Comparison of ENCODE assay signal across 14 cellular contexts in the genomic region with DNA sequence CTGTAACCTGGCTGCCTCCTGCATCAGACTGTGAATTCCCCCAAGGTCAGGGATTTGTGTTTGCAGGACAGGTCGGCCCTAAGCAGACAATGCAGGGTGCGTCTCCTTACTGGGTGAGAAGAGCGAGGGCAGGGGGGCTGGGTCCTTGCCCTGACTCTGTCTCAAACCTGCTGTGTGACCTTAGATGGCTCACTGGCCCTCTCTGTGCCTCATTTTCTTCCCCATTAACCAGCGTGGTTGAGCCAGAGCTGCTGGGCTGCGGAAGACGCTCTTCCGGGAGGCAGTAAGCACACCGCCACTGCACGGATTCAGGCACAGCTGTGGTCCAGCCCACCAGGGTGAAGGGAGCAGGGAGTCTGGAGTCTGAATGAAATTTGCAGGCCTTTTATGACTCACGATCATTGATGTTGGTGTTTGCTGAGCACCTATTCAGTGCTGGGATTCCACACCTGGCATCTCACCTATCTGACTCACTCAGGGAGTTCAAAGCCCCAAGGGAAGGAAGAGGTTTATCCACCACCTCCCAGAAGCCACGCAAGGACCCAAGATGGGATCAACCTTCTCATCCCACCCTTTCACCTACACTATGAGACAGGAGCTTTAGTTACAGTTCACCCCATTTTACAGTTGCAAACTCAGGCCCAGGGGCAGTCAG. TPM values are rescaled to one million over a fixed set of nuclear protein-coding genes. Genes with fewer than 3 reads are reported as not detected.
A peak's percentile ranks its signal among the peaks of the same experiment; 100 is the strongest.
DNase-seq lines count a peak whose midpoint lies in the region; ATAC-seq and TF ChIP-seq lines count a peak whose summit lies in the region.
"Had no signal": no experiment of that assay in that cellular context is flagged by ENCODE, and none has a peak within 500 bp of the region (broad histone marks: within the 10 kb centered on the region; RNA-seq: fewer than 3 reads in every experiment).

No MANE protein-coding gene starts in this region.

- DNase-seq in activated CD4-positive, alpha-beta T cell treated with anti-CD3 and anti-CD28 coated beads, Interleukin-2, amount 10 ng/mL, durations not matched to agents 7 days and 5 days: no peak
- no peak for DNase-seq in activated CD4-positive, alpha-beta T cell treated with anti-CD3 and anti-CD28 coated beads for 1 hour
- DNase-seq in endothelial cell (ENCODE audit: low spot score): no peak
- DNase-seq in gastrocnemius medialis: no peak
- DNase-seq in T-helper 9 cell: no peak
- DNase-seq in NCI-H2081 treated with DMSO at 0.1 percent for 48 hours (lab: John Stamatoyannopoulos, UW): no peak
- DNase-seq: activated gamma-delta T cell, cortex of kidney, left ventricle myocardium superior, NCI-H2107, Peyer's patch had no signal

- H3F3A ChIP-seq in OCI-LY1 (ENCODE audit: insufficient read depth, low read length): no peaks in the 10 kb centered on the region

- H3K27ac Mint-ChIP-seq in activated CD4-positive, alpha-beta T cell treated with anti-CD3 and anti-CD28 coated beads, Interleukin-2, amount 10 ng/mL, durations not matched to agents 7 days and 5 days: no peak overlapping the region
- H3K27ac Mint-ChIP-seq in endothelial cell (ENCODE audit: unreplicated experiment): peak overlapping the region; percentile 24

- in situ Hi-C loops in gastrocnemius medialis (cut with MboI; ENCODE audit: low sequenced_read_pairs in 4 of 4): loop anchor here in 2 of 4 donors (10.0 kb wide), 1 partner anchor 60 kb away; a partner anchor contains a TSS

- H3K4me1 ChIP-seq in OCI-LY1 (ENCODE audit: insufficient read depth, low read length, severe bottlenecking): peaks cover 40% of the 10 kb centered on the region
- H3K4me1 ChIP-seq in gastrocnemius medialis: peaks cover 40 to 47% of the 10 kb centered on the region in 2 donors

- H3K27ac ChIP-seq in OCI-LY1 (ENCODE audit: low read depth, low read length, poor library complexity, severe bottlenecking): peak overlapping the region; percentile 93
- peak overlapping the region; percentile 91 to 100 (median 99) for H3K27ac ChIP-seq in gastrocnemius medialis
- H3K27ac ChIP-seq: pancreas had no signal

- H3K36me3 ChIP-seq in OCI-LY1 (ENCODE audit: insufficient read depth, low read length): peaks cover 16% of the 10 kb centered on the region
- H3K36me3 ChIP-seq in gastrocnemius medialis: peaks cover 0 to 28% of the 10 kb centered on the region in 2 donors
- H3K36me3 ChIP-seq: pancreas had no signal

- H3K27me3 Mint-ChIP-seq in activated CD4-positive, alpha-beta T cell treated with anti-CD3 and anti-CD28 coated beads, Interleukin-2, amount 10 ng/mL, durations not matched to agents 7 days and 5 days: no peaks in the 10 kb centered on the region
- H3K27me3 Mint-ChIP-seq in endothelial cell (ENCODE audit: unreplicated experiment): peaks cover 27% of the 10 kb centered on the region

- H3K9me3 ChIP-seq in OCI-LY1 (ENCODE audit: low read length) (no peaks in the 10 kb centered on the region), gastrocnemius medialis (no peaks in the 10 kb centered on the region)
- H3K9me3 ChIP-seq: pancreas, Peyer's patch had no signal

- H3K36me3 Mint-ChIP-seq in activated CD4-positive, alpha-beta T cell treated with anti-CD3 and anti-CD28 coated beads, Interleukin-2, amount 10 ng/mL, durations not matched to agents 7 days and 5 days (ENCODE audit: low read depth): peaks cover 9% of the 10 kb centered on the region
- peaks cover 13% of the 10 kb centered on the region for H3K36me3 Mint-ChIP-seq in endothelial cell (ENCODE audit: low read depth, unreplicated experiment)

- no peak for TF ChIP-seq POLR2A in gastrocnemius medialis (IDR thresholded peaks at IDR 0.05)

- H3K4me3 Mint-ChIP-seq in activated CD4-positive, alpha-beta T cell treated with anti-CD3 and anti-CD28 coated beads, Interleukin-2, amount 10 ng/mL, durations not matched to agents 7 days and 5 days: peak overlapping the region; percentile 26
- peak overlapping the region; percentile 56 for H3K4me3 Mint-ChIP-seq in endothelial cell (ENCODE audit: unreplicated experiment)

- H3K4me1 Mint-ChIP-seq in activated CD4-positive, alpha-beta T cell treated with anti-CD3 and anti-CD28 coated beads, Interleukin-2, amount 10 ng/mL, durations not matched to agents 7 days and 5 days: peaks cover 47% of the 10 kb centered on the region
- peaks cover 36% of the 10 kb centered on the region for H3K4me1 Mint-ChIP-seq in endothelial cell (ENCODE audit: unreplicated experiment)

- no peaks in the 10 kb centered on the region for H3K27me3 ChIP-seq in OCI-LY1 (ENCODE audit: insufficient read depth, low read length)
- H3K27me3 ChIP-seq in gastrocnemius medialis: no peaks in the 10 kb centered on the region
- H3K27me3 ChIP-seq: pancreas, Peyer's patch had no signal

- no peak overlapping the region for H2AFZ ChIP-seq in OCI-LY1 (ENCODE audit: low read length)

- ATAC-seq in gastrocnemius medialis (no peak), HG02884 (IDR thresholded peaks at IDR 0.05; ENCODE audit: unreplicated experiment) (no peak)
- ATAC-seq: left ventricle myocardium superior, pancreas had no signal

- peak overlapping the region; percentile 93 for H3K4me3 ChIP-seq in OCI-LY1 (ENCODE audit: low read depth, low read length, poor library complexity, severe bottlenecking)
- H3K4me3 ChIP-seq in gastrocnemius medialis: peak overlapping the region in 1 of 4 donors; percentile 92

- peak overlapping the region; percentile 96 for H3K4me2 ChIP-seq in OCI-LY1 (ENCODE audit: low read length)

- H4K20me1 ChIP-seq in OCI-LY1 (ENCODE audit: insufficient read depth, low read length): no peaks in the 10 kb centered on the region

- H3K9me2 ChIP-seq in OCI-LY1 (ENCODE audit: low read depth, low read length): no peaks in the 10 kb centered on the region

- H3K79me2 ChIP-seq in OCI-LY1 (ENCODE audit: insufficient read depth, low read length): peaks cover 8% of the 10 kb centered on the region

- CTCF ChIA-PET in activated CD4-positive, alpha-beta T cell treated with anti-CD3 and anti-CD28 coated beads, Interleukin-2, amount 10 ng/mL, durations not matched to agents 7 days and 5 days (lab: Charles Lee): interaction anchor here (0.9 kb wide), 1 partner anchor 37 kb away, joined by 3 read pairs; no protein-coding TSS in a partner anchor

- intact Hi-C loops in gastrocnemius medialis (cut with DNase I; ENCODE audit: low total_unique reads): loop anchor here (5.0 to 10.0 kb wide), 4 partner anchors 328 to 1240 kb away; a partner anchor contains a TSS

- peak overlapping the region; percentile 98; the same call in 1 of the 2 replicates for H3K9ac ChIP-seq in OCI-LY1 (ENCODE audit: low read length)

- H3K9me3 Mint-ChIP-seq in activated CD4-positive, alpha-beta T cell treated with anti-CD3 and anti-CD28 coated beads, Interleukin-2, amount 10 ng/mL, durations not matched to agents 7 days and 5 days: no peaks in the 10 kb centered on the region
- no peaks in the 10 kb centered on the region for H3K9me3 Mint-ChIP-seq in endothelial cell (ENCODE audit: unreplicated experiment)

- TF ChIP-seq CTCF in OCI-LY1 (IDR thresholded peaks at IDR 0.05; ENCODE audit: low read length): no peak
- TF ChIP-seq CTCF in endothelial cell (IDR thresholded peaks at IDR 0.05; ENCODE audit: unreplicated experiment): no peak
- no peak for TF ChIP-seq CTCF in gastrocnemius medialis (IDR thresholded peaks at IDR 0.05 in 4 of 5, conservative IDR thresholded peaks at IDR 0.05 in 1 of 5)

- POLR2A ChIA-PET in activated CD4-positive, alpha-beta T cell treated with anti-CD3 and anti-CD28 coated beads, Interleukin-2, amount 10 ng/mL, durations not matched to agents 7 days and 5 days (lab: Charles Lee): no interaction called here

RNA-seq across cellular contexts. Expression of a gene that starts 2.5 kb away (rescaled TPM):
- 10 to 100 TPM; 17.5 to 18.9 TPM for total RNA-seq in activated CD4-positive, alpha-beta T cell treated with anti-CD3 and anti-CD28 coated beads, Interleukin-2, amount 10 ng/mL, durations not matched to agents 7 days and 5 days
- 48.2 TPM for total RNA-seq in endothelial cell (ENCODE audit: unreplicated experiment)
- total RNA-seq in gastrocnemius medialis: 10 to 100 TPM; 23.8 to 56.8 (median 43.4) TPM

RNA-seq across cellular contexts. Expression of a gene that starts 2.9 kb away (rescaled TPM):
- total RNA-seq in activated CD4-positive, alpha-beta T cell treated with anti-CD3 and anti-CD28 coated beads, Interleukin-2, amount 10 ng/mL, durations not matched to agents 7 days and 5 days: 10 to 100 TPM; 33.2 to 33.8 TPM
- 36.8 TPM for total RNA-seq in endothelial cell (ENCODE audit: unreplicated experiment)
- 10 to 100 TPM; 48.7 to 84.3 (median 66.4) TPM for total RNA-seq in gastrocnemius medialis

RNA-seq across cellular contexts. Expression of a gene that starts 7.3 kb away (rescaled TPM):
- total RNA-seq in activated CD4-positive, alpha-beta T cell treated with anti-CD3 and anti-CD28 coated beads, Interleukin-2, amount 10 ng/mL, durations not matched to agents 7 days and 5 days: 100 to 1,000 TPM; 105 to 131 TPM
- total RNA-seq in endothelial cell (ENCODE audit: unreplicated experiment): 96.0 TPM
- total RNA-seq in gastrocnemius medialis: 10 to 100 TPM; 14.9 to 43.4 (median 21.1) TPM

RNA-seq across cellular contexts. Expression of a gene that starts 22.1 kb away (rescaled TPM):
- total RNA-seq in activated CD4-positive, alpha-beta T cell treated with anti-CD3 and anti-CD28 coated beads, Interleukin-2, amount 10 ng/mL, durations not matched to agents 7 days and 5 days: 1 to 10 TPM; 3.7 to 4.2 TPM
- total RNA-seq in endothelial cell (ENCODE audit: unreplicated experiment) (0.90 TPM), gastrocnemius medialis (1 to 10 TPM in 1 of 4 donors, under 1 TPM in 1, not detected in 2; 0.15 to 1.1 TPM)
- total RNA-seq: left ventricle myocardium superior, Peyer's patch had no signal

RNA-seq across cellular contexts. Expression of a gene that starts 23.7 kb away (rescaled TPM):
- total RNA-seq in activated CD4-positive, alpha-beta T cell treated with anti-CD3 and anti-CD28 coated beads, Interleukin-2, amount 10 ng/mL, durations not matched to agents 7 days and 5 days: 10 to 100 TPM; 60.7 to 76.8 TPM
- total RNA-seq in endothelial cell (ENCODE audit: unreplicated experiment) (231 TPM), gastrocnemius medialis (10 to 100 TPM; 77.6 to 88.2 (median 87.0) TPM)
